ENCODE assay signal across 25 cellular contexts in genomic region chr1:110258734-110259133, GRCh38. TPM values are rescaled to one million over a fixed set of nuclear protein-coding genes. Genes with fewer than 3 reads are reported as not detected.
A peak's percentile ranks its signal among the peaks of the same experiment; 100 is the strongest.
DNase-seq lines count a peak whose midpoint lies in the region; ATAC-seq and TF ChIP-seq lines count a peak whose summit lies in the region.
"Had no signal": no experiment of that assay in that cellular context is flagged by ENCODE, and none has a peak within 500 bp of the region (broad histone marks: within the 10 kb centered on the region; RNA-seq: fewer than 3 reads in every experiment).

No MANE protein-coding gene starts in this region.

- no peaks in the 10 kb centered on the region for H3K4me1 ChIP-seq in HEK293 (ENCODE audit: control insufficient read depth, insufficient read depth, low read length)
- H3K4me1 ChIP-seq: adrenal gland, thyroid gland had no signal

- CTCF ChIA-PET in HEK293 (lab: Yijun Ruan, JAX): interaction anchor here (1.4 kb wide), 1 partner anchor 56 kb away, joined by 3 read pairs; no protein-coding TSS in a partner anchor

- no peaks in the 10 kb centered on the region for H3K36me3 Mint-ChIP-seq in brain
- H3K36me3 Mint-ChIP-seq in effector memory CD8-positive, alpha-beta T cell (ENCODE audit: insufficient read depth): peaks cover 2% of the 10 kb centered on the region

- POLR2A ChIA-PET in HEK293 (lab: Yijun Ruan, JAX): no interaction called here

- peaks cover 3% of the 10 kb centered on the region for H3K27me3 Mint-ChIP-seq in brain
- H3K27me3 Mint-ChIP-seq in effector memory CD8-positive, alpha-beta T cell: peaks cover 6 to 26% of the 10 kb centered on the region in 2 donors

- H3K9me3 Mint-ChIP-seq in brain: peaks cover 0 to 2% (median 0%) of the 10 kb centered on the region in 5 experiments
- H3K9me3 Mint-ChIP-seq in effector memory CD8-positive, alpha-beta T cell: no peaks in the 10 kb centered on the region
- H3K9me3 Mint-ChIP-seq: T-helper 1 cell treated with Interleukin-12 subunit alpha and Interleukin-12 subunit beta and Interleukin-4 antibody, amounts not matched to agents 30 μg/mL and 1 μg/mL, for 36 hours had no signal

- H3K4me3 ChIP-seq in HEK293 (ENCODE audit: low read depth, low read length): no peak overlapping the region
- H3K4me3 ChIP-seq: adrenal gland; BLaER1 treated with 17β-estradiol and CSF1 and Interleukin-3, amounts not matched to agents 10 nM and 100 nM; cardiac muscle cell; dorsolateral prefrontal cortex; hepatocyte; smooth muscle cell; thyroid gland had no signal

- peak overlapping the region in 1 of 5 experiments; percentile 39 for H3K4me3 Mint-ChIP-seq in brain
- no peak overlapping the region for H3K4me3 Mint-ChIP-seq in effector memory CD8-positive, alpha-beta T cell
- H3K4me3 Mint-ChIP-seq: T-helper 1 cell treated with Interleukin-12 subunit alpha and Interleukin-12 subunit beta and Interleukin-4 antibody, amounts not matched to agents 30 μg/mL and 1 μg/mL, for 36 hours had no signal

- no peaks in the 10 kb centered on the region for H3K9me3 ChIP-seq in HEK293 (ENCODE audit: control insufficient read depth, insufficient read depth, low read depth, low read length)
- H3K9me3 ChIP-seq: adrenal gland; BLaER1 treated with 17β-estradiol and CSF1 and Interleukin-3, amounts not matched to agents 10 nM and 100 nM; thyroid gland had no signal

- no peak for TF ChIP-seq CTCF in HEK293 (tag by site-specific recombination; IDR thresholded peaks at IDR 0.05)
- TF ChIP-seq CTCF in brain (conservative IDR thresholded peaks at IDR 0.05): no peak

- no peaks in the 10 kb centered on the region for H3K36me3 ChIP-seq in HEK293 (ENCODE audit: control insufficient read depth in 2 of 2, insufficient read depth in 1 of 2, low read length in 2 of 2)
- H3K36me3 ChIP-seq: adrenal gland; BLaER1 treated with 17β-estradiol and CSF1 and Interleukin-3, amounts not matched to agents 10 nM and 100 nM; cardiac muscle cell; thyroid gland had no signal

- ATAC-seq in effector memory CD8-positive, alpha-beta T cell (replicated peaks): no peak
- ATAC-seq in GM19035 (IDR thresholded peaks at IDR 0.05; ENCODE audit: unreplicated experiment): no peak

- peak; percentile 40 for DNase-seq in COLO668 (lab: John Stamatoyannopoulos, UW; ENCODE audit: unreplicated experiment)
- DNase-seq in NCI-H2196 (lab: John Stamatoyannopoulos, UW; ENCODE audit: unreplicated experiment): peak; percentile 29
- no peak for DNase-seq in SK-N-DZ (ENCODE audit: low spot score)
- no peak for DNase-seq in mesenteric fat pad (ENCODE audit: low spot score)
- no peak for DNase-seq in effector memory CD8-positive, alpha-beta T cell
- DNase-seq: activated gamma-delta T cell; dorsolateral prefrontal cortex; H7; Karpas-422; NCI-H1105; NCI-H526; SIG-M5; stimulated activated CD4-positive, alpha-beta T cell treated with anti-CD3 and anti-CD28 coated beads, Interleukin-2, amount 100 ng/mL, for 48 hours; stimulated activated naive CD4-positive, alpha-beta T cell treated with Interleukin-2 at 50 U/mL for 16 hours; thyroid gland had no signal

- H3K27ac Mint-ChIP-seq in brain: peak overlapping the region in 4 of 5 experiments; percentile 35 to 88 (median 42)
- H3K27ac Mint-ChIP-seq in effector memory CD8-positive, alpha-beta T cell: no peak overlapping the region
- H3K27ac Mint-ChIP-seq: T-helper 1 cell treated with Interleukin-12 subunit alpha and Interleukin-12 subunit beta and Interleukin-4 antibody, amounts not matched to agents 30 μg/mL and 1 μg/mL, for 36 hours had no signal

- peaks cover 58% of the 10 kb centered on the region for H3K4me1 Mint-ChIP-seq in brain
- no peaks in the 10 kb centered on the region for H3K4me1 Mint-ChIP-seq in effector memory CD8-positive, alpha-beta T cell (ENCODE audit: low read depth in 2 of 2)

- no peak overlapping the region for H3K27ac ChIP-seq in HEK293 (ENCODE audit: extremely low read depth, low read depth, low read length)
- H3K27ac ChIP-seq: adrenal gland; BLaER1 treated with 17β-estradiol and CSF1 and Interleukin-3, amounts not matched to agents 10 nM and 100 nM; cardiac muscle cell; dorsolateral prefrontal cortex; hepatocyte; thyroid gland; VCaP had no signal

TF ChIP-seq in HEK293, 187 proteins besides CTCF, POLR2A, EP300 and RAD21:
- TF ChIP-seq KLF9 (tag by site-specific recombination; IDR thresholded peaks at IDR 0.05; ENCODE audit: low read depth): no peak
- peak; percentile 85 for TF ChIP-seq EGR2 (tag by site-specific recombination; IDR thresholded peaks at IDR 0.05; ENCODE audit: low read depth)
- TF ChIP-seq ZFHX2 (tag by site-specific recombination; conservative IDR thresholded peaks at IDR 0.05): peak; percentile 81

RNA-seq across cellular contexts. Expression of gene KCNC4, which starts 48.6 kb away (rescaled TPM):
- 7.4 TPM for polyA plus RNA-seq in brain (ENCODE audit: insufficient read depth, low read depth, low replicate concordance)
- 3.1 and 3.8 TPM in 2 replicates for polyA plus RNA-seq in SK-N-DZ (2014; cell fraction: cytosol; rRNA removed)
- polyA plus RNA-seq in SK-N-DZ (2014; cell fraction: nucleus; rRNA removed): 3.8 and 8.3 TPM in 2 replicates
- total RNA-seq in mesenteric fat pad: 12.8 TPM

Comparison
In these comparisons a context has a peak if more than half of its experiments do, and no peak if none do; other contexts are left out.
1. DNase-seq: peak in COLO668 (single experiment) and NCI-H2196 (single experiment); none in SK-N-DZ (single experiment), mesenteric fat pad (single experiment) and effector memory CD8-positive, alpha-beta T cell (0 of 3).
2. H3K27ac Mint-ChIP-seq: peak in brain (4 of 5); none in effector memory CD8-positive, alpha-beta T cell (0 of 2).